12 cellular contexts compared by ENCODE assay signal in genomic region chr5:168931638-168932345, GRCh38.
DNase-seq lines count a peak whose midpoint lies in the region; ATAC-seq and TF ChIP-seq lines count a peak whose summit lies in the region.
"Had no signal": no experiment of that assay in that cellular context is flagged by ENCODE, and none has a peak within 500 bp of the region (broad histone marks: within the 10 kb centered on the region; RNA-seq: fewer than 3 reads in every experiment).

No MANE protein-coding gene starts in this region.

- ATAC-seq in HG02938 (IDR thresholded peaks at IDR 0.05; ENCODE audit: unreplicated experiment) (peak; percentile 51), body of pancreas (peak; percentile 48), HG03175 (IDR thresholded peaks at IDR 0.05; ENCODE audit: unreplicated experiment) (no peak)

- no peaks in the 10 kb centered on the region for H3K9me3 ChIP-seq in body of pancreas
- H3K9me3 ChIP-seq in osteoblast (ENCODE audit: low read depth, low read length): no peaks in the 10 kb centered on the region
- H3K9me3 ChIP-seq in tibial nerve: no peaks in the 10 kb centered on the region
- H3K9me3 ChIP-seq: SJSA1 had no signal

- no peaks in the 10 kb centered on the region for H4K20me1 ChIP-seq in osteoblast (ENCODE audit: insufficient read depth, low read length)

- H3K27me3 ChIP-seq in body of pancreas (no peaks in the 10 kb centered on the region), osteoblast (ENCODE audit: insufficient read depth, low read length) (no peaks in the 10 kb centered on the region), tibial nerve (no peaks in the 10 kb centered on the region)
- H3K27me3 ChIP-seq: SJSA1 had no signal

- no peak for TF ChIP-seq POLR2A in body of pancreas (IDR thresholded peaks at IDR 0.05)
- no peak for TF ChIP-seq POLR2A in tibial nerve (IDR thresholded peaks at IDR 0.05)

- H3K27ac ChIP-seq in body of pancreas (no peak overlapping the region), osteoblast (ENCODE audit: low read depth, low read length) (peak overlapping the region; percentile 66), tibial nerve (no peak overlapping the region)
- H3K27ac ChIP-seq: HL-60, SJSA1 had no signal

- peak in 1 of 2 donors; percentile 41 for TF ChIP-seq EP300 in tibial nerve (IDR thresholded peaks at IDR 0.05)

- H3K4me1 ChIP-seq in body of pancreas (no peaks in the 10 kb centered on the region), osteoblast (ENCODE audit: insufficient read depth, low read length) (peaks cover 13% of the 10 kb centered on the region), tibial nerve (no peaks in the 10 kb centered on the region)

- intact Hi-C loops in body of pancreas (cut with DNase I): no loop called here

- H2AFZ ChIP-seq in osteoblast (ENCODE audit: low read length): no peak overlapping the region

- TF ChIP-seq CTCF in body of pancreas (IDR thresholded peaks at IDR 0.05): no peak
- TF ChIP-seq CTCF in osteoblast (IDR thresholded peaks at IDR 0.05; ENCODE audit: extremely low read depth, low read depth, low read length): no peak
- no peak for TF ChIP-seq CTCF in tibial nerve (IDR thresholded peaks at IDR 0.05)

- DNase-seq in Daoy (ENCODE audit: low read depth) (peak; percentile 77), body of pancreas (peak in 1 of 4 donors; percentile 12), osteoblast (ENCODE audit: insufficient read length, low spot score, missing footprints) (peak; percentile 90), tibial nerve (ENCODE audit: low spot score in 2 of 2) (no peak)
- no peak for DNase-seq in activated CD4-positive, alpha-beta T cell treated with anti-CD3 and anti-CD28 coated beads for 48 hours
- no peak for DNase-seq in central memory CD4-positive, alpha-beta T cell
- DNase-seq: immature natural killer cell, NCI-H2081 had no signal

- H3K36me3 ChIP-seq in body of pancreas (replicated peaks in 1 of 2; ENCODE audit: insufficient read depth in 1 of 2, low read depth in 2 of 2): no peaks in the 10 kb centered on the region
- no peaks in the 10 kb centered on the region for H3K36me3 ChIP-seq in osteoblast (ENCODE audit: insufficient read depth, low read length)
- no peaks in the 10 kb centered on the region for H3K36me3 ChIP-seq in tibial nerve
- H3K36me3 ChIP-seq: SJSA1 had no signal

- peak overlapping the region; percentile 58 for H3K4me2 ChIP-seq in osteoblast (ENCODE audit: insufficient read depth, low read length)

- no peaks in the 10 kb centered on the region for H3K79me2 ChIP-seq in osteoblast (ENCODE audit: insufficient read depth, low read length)

- no peak overlapping the region for H3K4me3 ChIP-seq in body of pancreas
- H3K4me3 ChIP-seq in osteoblast (ENCODE audit: insufficient read depth, low read length): no peak overlapping the region
- H3K4me3 ChIP-seq in tibial nerve: no peak overlapping the region
- H3K4me3 ChIP-seq: SJSA1 had no signal

- 66 to 78% methylated on average over 6 to 8 of the region's 8 CpGs for WGBS in body of pancreas, 2 donors
- 74 to 79% methylated on average over 8 of the region's 8 CpGs for WGBS in tibial nerve, 2 donors

Comparison
In these comparisons a context has a peak if more than half of its experiments do, and no peak if none do; other contexts are left out.
1. DNase-seq: peak in Daoy (single experiment) and osteoblast (single experiment); none in tibial nerve (0 of 2), activated CD4-positive, alpha-beta T cell treated with anti-CD3 and anti-CD28 coated beads for 48 hours (single experiment) and central memory CD4-positive, alpha-beta T cell (single experiment).